11 cellular contexts compared by ENCODE assay signal in the genomic region with DNA sequence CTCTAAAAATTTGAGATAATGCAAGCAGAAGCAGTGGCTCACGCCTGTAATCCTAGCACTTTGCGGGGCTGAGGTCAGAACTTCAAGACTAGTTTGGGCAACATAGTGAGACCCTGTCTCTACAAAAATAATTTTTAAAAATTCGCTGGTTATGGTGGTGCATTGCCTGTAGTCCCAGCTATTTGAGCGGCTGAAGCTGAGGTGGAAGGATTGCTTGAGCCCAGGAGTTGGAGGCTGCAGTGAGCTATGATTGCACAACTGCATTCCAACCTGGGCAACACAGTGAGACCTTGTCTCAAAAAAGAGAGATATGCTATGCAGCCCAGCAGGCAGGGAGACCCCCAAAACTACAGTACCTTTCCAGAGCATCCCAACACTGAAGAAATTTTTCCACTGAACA. TPM values are rescaled to one million over a fixed set of nuclear protein-coding genes. Genes with fewer than 3 reads are reported as not detected.
DNase-seq lines count a peak whose midpoint lies in the region; ATAC-seq and TF ChIP-seq lines count a peak whose summit lies in the region.
"Had no signal": no experiment of that assay in that cellular context is flagged by ENCODE, and none has a peak within 500 bp of the region (broad histone marks: within the 10 kb centered on the region; RNA-seq: fewer than 3 reads in every experiment).

No MANE protein-coding gene starts in this region.

- H3K4me1 ChIP-seq in BE2C: peaks cover 5% of the 10 kb centered on the region
- peaks cover 47% of the 10 kb centered on the region for H3K4me1 ChIP-seq in HUES48 (ENCODE audit: control insufficient read depth, insufficient read depth, low read length)
- no peaks in the 10 kb centered on the region for H3K4me1 ChIP-seq in right lobe of liver

- H3K4me1 Mint-ChIP-seq in activated naive CD8-positive, alpha-beta T cell treated with anti-CD3 and anti-CD28 coated beads, Interleukin-2, amount 10 ng/mL, durations not matched to agents 7 days and 5 days: peaks cover 56% of the 10 kb centered on the region

- DNase-seq in BE2C: no peak
- DNase-seq in activated naive CD8-positive, alpha-beta T cell treated with anti-CD3 and anti-CD28 coated beads, Interleukin-2, amount 10 ng/mL, durations not matched to agents 7 days and 5 days: no peak
- no peak for DNase-seq in right lobe of liver
- DNase-seq in occipital lobe (lab: John Stamatoyannopoulos, UW): no peak
- DNase-seq in HuH-7 (ENCODE audit: low spot score): no peak
- DNase-seq in DMS114 treated with DMSO at 0.1 percent for 48 hours (lab: John Stamatoyannopoulos, UW; ENCODE audit: unreplicated experiment): no peak
- DNase-seq: effector CD4-positive, alpha-beta T cell; GOT3; T1000 had no signal

- peaks cover 53% of the 10 kb centered on the region for H3K36me3 Mint-ChIP-seq in activated naive CD8-positive, alpha-beta T cell treated with anti-CD3 and anti-CD28 coated beads, Interleukin-2, amount 10 ng/mL, durations not matched to agents 7 days and 5 days

- H3K9me3 ChIP-seq in BE2C (no peaks in the 10 kb centered on the region), HUES48 (ENCODE audit: control insufficient read depth, insufficient read depth, low read length) (no peaks in the 10 kb centered on the region), right lobe of liver (no peaks in the 10 kb centered on the region)

- intact Hi-C loops in right lobe of liver (cut with DNase I): no loop called here

- H3K27ac Mint-ChIP-seq in activated naive CD8-positive, alpha-beta T cell treated with anti-CD3 and anti-CD28 coated beads, Interleukin-2, amount 10 ng/mL, durations not matched to agents 7 days and 5 days: peak overlapping the region; percentile 82

- no peaks in the 10 kb centered on the region for H3K27me3 Mint-ChIP-seq in activated naive CD8-positive, alpha-beta T cell treated with anti-CD3 and anti-CD28 coated beads, Interleukin-2, amount 10 ng/mL, durations not matched to agents 7 days and 5 days

- POLR2A ChIA-PET in activated naive CD8-positive, alpha-beta T cell treated with anti-CD3 and anti-CD28 coated beads, Interleukin-2, amount 10 ng/mL, durations not matched to agents 7 days and 5 days (lab: Charles Lee): interaction anchor here (1.1 to 3.0 kb wide), 3 partner anchors 7 to 79 kb away, joined by 3 to 29 read pairs (median 17); no protein-coding TSS in a partner anchor

- WGBS in right lobe of liver (ENCODE audit: insufficient coverage, low coverage, low lambda C conversion rate, missing lambda C conversion rate): 50% methylated on average over 4 of the region's 4 CpGs

- peaks cover 42% of the 10 kb centered on the region for H3K36me3 ChIP-seq in BE2C
- peaks cover 55% of the 10 kb centered on the region for H3K36me3 ChIP-seq in HUES48 (ENCODE audit: control insufficient read depth, insufficient read depth, low read length)
- H3K36me3 ChIP-seq in right lobe of liver: peaks cover 0 to 23% (median 2%) of the 10 kb centered on the region in 4 donors

- no peaks in the 10 kb centered on the region for H3K9me3 Mint-ChIP-seq in activated naive CD8-positive, alpha-beta T cell treated with anti-CD3 and anti-CD28 coated beads, Interleukin-2, amount 10 ng/mL, durations not matched to agents 7 days and 5 days

- TF ChIP-seq POLR2A in right lobe of liver (IDR thresholded peaks at IDR 0.05): no peak

- no peak for TF ChIP-seq CTCF in BE2C (IDR thresholded peaks at IDR 0.05; ENCODE audit: low read depth, low read length)
- TF ChIP-seq CTCF in right lobe of liver (IDR thresholded peaks at IDR 0.05): no peak

- no peaks in the 10 kb centered on the region for H3K27me3 ChIP-seq in BE2C
- no peaks in the 10 kb centered on the region for H3K27me3 ChIP-seq in HUES48 (ENCODE audit: control insufficient read depth, insufficient read depth, low read length)
- no peaks in the 10 kb centered on the region for H3K27me3 ChIP-seq in right lobe of liver

- peak overlapping the region; percentile 93 for H3K4me3 Mint-ChIP-seq in activated naive CD8-positive, alpha-beta T cell treated with anti-CD3 and anti-CD28 coated beads, Interleukin-2, amount 10 ng/mL, durations not matched to agents 7 days and 5 days

- H3K27ac ChIP-seq in HUES48 (ENCODE audit: low read depth, low read length) (no peak overlapping the region), right lobe of liver (no peak overlapping the region)

- H3K9ac ChIP-seq in HUES48 (ENCODE audit: low read depth, low read length): no peak overlapping the region

- ATAC-seq in activated naive CD8-positive, alpha-beta T cell treated with anti-CD3 and anti-CD28 coated beads, Interleukin-2, amount 10 ng/mL, durations not matched to agents 7 days and 5 days (ENCODE audit: low read depth): no peak
- no peak for ATAC-seq in right lobe of liver
- no peak for ATAC-seq in GM18907 (IDR thresholded peaks at IDR 0.05; ENCODE audit: unreplicated experiment)

- H3K4me3 ChIP-seq in BE2C (ENCODE audit: low read depth, low read length): peak overlapping the region; percentile 93
- peak overlapping the region; percentile 90 for H3K4me3 ChIP-seq in HUES48 (ENCODE audit: low read depth, low read length)
- H3K4me3 ChIP-seq in right lobe of liver: peak overlapping the region in 2 of 3 donors; percentile 4 to 12

RNA-seq across cellular contexts. Expression of a gene that starts 2.3 kb away (rescaled TPM):
- polyA plus RNA-seq in BE2C (2012; ENCODE audit: insufficient read depth, insufficient read length, low read depth): 43.9 TPM
- 100 to 1,000 TPM; 131 to 134 TPM for total RNA-seq in activated naive CD8-positive, alpha-beta T cell treated with anti-CD3 and anti-CD28 coated beads, Interleukin-2, amount 10 ng/mL, durations not matched to agents 7 days and 5 days
- total RNA-seq in right lobe of liver: 10 to 100 TPM; 20.1 to 68.0 (median 42.8) TPM
- total RNA-seq in occipital lobe: 13.9 TPM

Comparison
In these comparisons a context has a peak if more than half of its experiments do, and no peak if none do; other contexts are left out.
1. H3K4me3 ChIP-seq: peak in every context shown above with its lines; median percentile 93 in BE2C; 90 in HUES48; 8 in right lobe of liver.